ENCODE assay signal across 8 cellular contexts in the genomic region with DNA sequence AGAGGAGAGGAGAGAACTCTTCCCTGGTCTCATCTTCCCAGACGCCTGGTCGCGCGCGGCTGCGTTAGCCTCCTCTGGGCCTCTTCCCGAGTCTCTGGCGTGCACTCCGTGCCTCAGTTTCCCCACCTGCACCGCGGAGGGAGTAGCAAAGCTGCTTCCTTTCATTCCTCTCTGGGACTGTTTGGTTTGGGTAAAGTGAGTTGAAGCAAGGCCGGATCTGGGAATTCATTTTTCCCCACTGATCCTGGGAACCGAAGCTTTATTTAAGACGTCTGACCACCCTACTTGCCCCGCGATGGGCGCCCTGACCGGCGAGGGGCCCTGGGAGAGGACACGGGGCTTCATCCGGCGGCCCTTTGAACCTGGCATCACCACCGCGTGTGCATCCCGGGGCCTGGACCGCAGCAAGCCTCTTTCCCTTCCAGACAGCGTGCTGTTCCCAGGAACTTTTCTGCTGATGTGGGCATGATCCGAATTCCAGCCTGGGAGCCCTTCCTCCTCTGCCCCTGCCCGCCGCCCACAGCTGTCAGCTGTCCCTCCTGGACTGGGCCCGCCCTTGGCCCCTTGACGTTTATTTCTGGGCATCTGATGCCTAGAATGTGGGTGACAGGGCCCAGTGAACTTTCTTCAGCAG. TPM values are rescaled to one million over a fixed set of nuclear protein-coding genes. Genes with fewer than 3 reads are reported as not detected.
DNase-seq lines count a peak whose midpoint lies in the region; ATAC-seq and TF ChIP-seq lines count a peak whose summit lies in the region.

No MANE protein-coding gene starts in this region.

- peak; percentile 17 for DNase-seq in GM13976 (ENCODE audit: low spot score)
- no peak for DNase-seq in WERI-Rb-1
- no peak for DNase-seq in Right ventricle myocardium superior
- DNase-seq in psoas muscle = peak; percentile 61 to 78
- no peak for DNase-seq in stimulated activated CD4-positive, alpha-beta T cell treated with anti-CD3 and anti-CD28 coated beads, Interleukin-1b, Interleukin-23, amount 100 ng/mL, for 48 hours
- no peak for DNase-seq in A172 (ENCODE audit: low spot score)

- peaks cover 6% of the 10 kb centered on the region for H3K4me1 ChIP-seq in psoas muscle

- ATAC-seq in Right ventricle myocardium superior (ENCODE audit: poor library complexity) = peak; percentile 17
- ATAC-seq in psoas muscle = peak; percentile 78 to 86 (median 81)
- ATAC-seq in HG03196 (IDR thresholded peaks at IDR 0.05; ENCODE audit: unreplicated experiment) = no peak
- ATAC-seq in GM18520 (IDR thresholded peaks at IDR 0.05; ENCODE audit: unreplicated experiment) = no peak

- H3K4me3 ChIP-seq in WERI-Rb-1 (ENCODE audit: low read depth, low read length) = peak overlapping the region; percentile 62
- H3K4me3 ChIP-seq in psoas muscle = peak overlapping the region; percentile 75

- TF ChIP-seq CTCF in GM13976 (IDR thresholded peaks at IDR 0.05; ENCODE audit: borderline replicate concordance, control extremely low read depth, extremely low read depth, insufficient read depth, missing control alignments) (no peak), WERI-Rb-1 (IDR thresholded peaks at IDR 0.05; ENCODE audit: low read depth, low read length) (no peak), psoas muscle (IDR thresholded peaks at IDR 0.05) (no peak)

- H3K27me3 ChIP-seq in WERI-Rb-1 (ENCODE audit: insufficient read depth, low read depth, severe bottlenecking) (no peaks in the 10 kb centered on the region), psoas muscle (ENCODE audit: insufficient read depth in 3 of 3, low read length in 2 of 3) (no peaks in the 10 kb centered on the region)

- WGBS in psoas muscle, 3 donors = 4 to 8% (median 6%) methylated on average over 30 to 32 of the region's 32 CpGs

- H3K9me3 ChIP-seq in WERI-Rb-1 (ENCODE audit: severe bottlenecking) (no peaks in the 10 kb centered on the region), psoas muscle (no peaks in the 10 kb centered on the region)

- H3K36me3 ChIP-seq in WERI-Rb-1 (peaks cover 2% of the 10 kb centered on the region; the same call in 1 of the 2 replicates), psoas muscle (ENCODE audit: insufficient read depth in 1 of 2, low read depth in 1 of 2) (no peaks in the 10 kb centered on the region)

- in situ Hi-C loops in GM13976 (cut with MboI; ENCODE audit: low sequenced_read_pairs, unreplicated experiment) = no loop called here

- H3K27ac ChIP-seq in WERI-Rb-1 = peak overlapping the region; percentile 69; the same call in 1 of the 2 replicates
- peak overlapping the region; percentile 80 for H3K27ac ChIP-seq in psoas muscle

- intact Hi-C loops in Right ventricle myocardium superior (cut with DNase I) (no loop called here), psoas muscle (cut with DNase I) (loop anchor here in 1 of 2 donors (10.0 kb wide), 1 partner anchor 130 kb away; no protein-coding TSS in a partner anchor)

RNA-seq across cellular contexts. Expression of a gene that starts 0.8 kb away (rescaled TPM):
- total RNA-seq in Right ventricle myocardium superior (1.2 TPM), psoas muscle (10 to 100 TPM in 2 of 4 donors, 1 to 10 TPM in 2; 5.9 to 16.0 (median 9.6) TPM)
- polyA plus RNA-seq in psoas muscle = 10 to 100 TPM in 2 of 3 donors, 1 to 10 TPM in 1; 8.8 to 20.7 (median 18.0) TPM
- total RNA-seq in A172 (2014; rRNA removed; shearing (Covaris generic)) = 10.7 and 14.6 TPM in 2 replicates

Comparison
In these comparisons a context has a peak if more than half of its experiments do, and no peak if none do; other contexts are left out.
1. DNase-seq: peak in GM13976 (single experiment) and psoas muscle (2 of 2); none in WERI-Rb-1 (single experiment), Right ventricle myocardium superior (single experiment), stimulated activated CD4-positive, alpha-beta T cell treated with anti-CD3 and anti-CD28 coated beads, Interleukin-1b, Interleukin-23, amount 100 ng/mL, for 48 hours (single experiment) and A172 (single experiment).
2. ATAC-seq: peak in Right ventricle myocardium superior (single experiment) and psoas muscle (4 of 4); none in HG03196 (single experiment) and GM18520 (single experiment).